Comparison of ENCODE assay signal across 8 cellular contexts in genomic region chr1:43978551-43979260, GRCh38. TPM values are rescaled to one million over a fixed set of nuclear protein-coding genes. Genes with fewer than 3 reads are reported as not detected.
DNase-seq lines count a peak whose midpoint lies in the region; ATAC-seq and TF ChIP-seq lines count a peak whose summit lies in the region.

B4GALT2 (plus strand) TSS chr1:43979210; CDS start chr1:43981161, 1,951 bp downstream.

- intact Hi-C loops in breast epithelium (cut with DNase I; ENCODE audit: low total_unique reads), result loop anchor here (5.0 to 10.0 kb wide), 3 partner anchors 444 to 1641 kb away; partner anchors contain the start of genes FOXJ3 and PTPRF

- in situ Hi-C loops in SK-MEL-5 (cut with HindIII; ENCODE audit: low pct_unique_long_range_greater_than_20kb, low sequenced_read_pairs), result no loop called here

- H3K27me3 ChIP-seq in breast epithelium (no peaks in the 10 kb centered on the region), skeletal muscle satellite cell (ENCODE audit: control insufficient read depth, insufficient read depth, low read length) (no peaks in the 10 kb centered on the region)

- TF ChIP-seq POLR2A in breast epithelium (IDR thresholded peaks at IDR 0.05), result no peak

- DNase-seq in C1 segment of cervical spinal cord (lab: John Stamatoyannopoulos, UW), result peak in 10 of 14 donors; percentile 9 to 68 (median 24)
- peak; percentile 42 for DNase-seq in HCEC 1CT
- DNase-seq in SK-MEL-5 (ENCODE audit: low read depth, low spot score), result no peak
- no peak for DNase-seq in breast epithelium (ENCODE audit: low spot score in 2 of 2)
- peak; percentile 78 for DNase-seq in iPS-NIHi7 (ENCODE audit: extremely low spot score)

- no peak for ATAC-seq in HG03520 (IDR thresholded peaks at IDR 0.05; ENCODE audit: unreplicated experiment)
- no peak for ATAC-seq in HG03280 (IDR thresholded peaks at IDR 0.05; ENCODE audit: unreplicated experiment)

- H3K4me2 ChIP-seq in skeletal muscle satellite cell (ENCODE audit: low read length), result peak within 1 kb of the TSS; percentile 99

- H3K27ac ChIP-seq in breast epithelium, result peak within 1 kb of the TSS; percentile 61 to 72

- H3K36me3 ChIP-seq in breast epithelium (no peaks in the 10 kb centered on the region), skeletal muscle satellite cell (ENCODE audit: insufficient read depth, low read length) (peaks cover 31% of the 10 kb centered on the region)

- H3K4me1 ChIP-seq in breast epithelium, result peaks cover 0 to 18% of the 10 kb centered on the region in 2 donors
- H3K4me1 ChIP-seq in skeletal muscle satellite cell (ENCODE audit: control insufficient read depth, insufficient read depth, low read length), result peaks cover 62% of the 10 kb centered on the region

- TF ChIP-seq CTCF in breast epithelium (IDR thresholded peaks at IDR 0.05), result no peak

- H3K9ac ChIP-seq in skeletal muscle satellite cell (ENCODE audit: low read depth, low read length), result peak within 1 kb of the TSS; percentile 83

- peak within 1 kb of the TSS; percentile 76 to 85 (median 81) for H3K4me3 ChIP-seq in breast epithelium
- peak within 1 kb of the TSS; percentile 89 for H3K4me3 ChIP-seq in skeletal muscle satellite cell (ENCODE audit: low read length)

- no peaks in the 10 kb centered on the region for H3K9me3 ChIP-seq in breast epithelium
- no peaks in the 10 kb centered on the region for H3K9me3 ChIP-seq in skeletal muscle satellite cell (replicated peaks; ENCODE audit: low read length)

RNA-seq across cellular contexts. Expression of gene B4GALT2, which starts in this region (rescaled TPM):
- 43.5 and 52.5 TPM in 2 replicates for total RNA-seq in SK-MEL-5 (2014; rRNA removed; shearing (Covaris generic))
- polyA plus RNA-seq in SK-MEL-5 (2015; cell fraction: cytosol; rRNA removed), result 60.6 and 73.9 TPM in 2 replicates
- 36.7 and 59.8 TPM in 2 replicates for polyA plus RNA-seq in SK-MEL-5 (2015; cell fraction: nucleus; rRNA removed)
- 10 to 100 TPM; 19.8 to 49.9 (median 37.0) TPM for total RNA-seq in breast epithelium
- 72.8 and 94.4 TPM in 2 replicates for total RNA-seq in skeletal muscle satellite cell (2012; rRNA removed)

Comparison
In these comparisons a context has a peak if more than half of its experiments do, and no peak if none do; other contexts are left out.
1. DNase-seq: peak in C1 segment of cervical spinal cord (10 of 14), HCEC 1CT (single experiment) and iPS-NIHi7 (single experiment); none in SK-MEL-5 (single experiment) and breast epithelium (0 of 2).